In the genomic region with DNA sequence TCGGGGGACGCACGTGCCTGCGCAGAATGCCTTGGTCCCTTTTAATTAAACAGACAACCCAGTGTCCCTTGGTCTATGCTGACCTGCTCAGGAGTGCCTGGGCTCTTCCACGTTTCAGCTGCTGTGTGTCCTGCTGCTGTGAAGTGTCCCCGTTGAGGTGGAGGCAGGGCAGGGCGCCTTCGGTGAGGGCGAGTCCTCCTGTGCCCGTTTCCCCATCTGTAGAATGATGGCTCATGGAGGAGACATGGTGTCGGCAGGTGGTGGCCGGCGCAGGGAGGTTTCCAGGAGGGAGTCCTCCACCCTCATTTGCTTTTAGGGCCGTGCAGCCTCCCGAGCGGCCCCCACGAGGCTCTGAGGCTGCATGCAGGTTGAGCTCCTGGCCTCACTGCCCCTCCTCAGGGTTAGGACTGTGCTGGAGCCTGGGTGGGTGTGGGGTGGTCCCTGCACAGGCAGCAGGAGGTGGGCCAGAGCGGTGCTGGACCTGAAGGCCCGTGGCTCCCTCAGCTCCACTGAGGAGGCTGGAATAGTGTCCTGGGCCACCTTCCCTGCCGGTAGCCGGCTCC, we compare ENCODE assay signal across 6 cellular contexts. TPM values are rescaled to one million over a fixed set of nuclear protein-coding genes. Genes with fewer than 3 reads are reported as not detected.
DNase-seq lines count a peak whose midpoint lies in the region; ATAC-seq and TF ChIP-seq lines count a peak whose summit lies in the region.

No MANE protein-coding gene starts in this region.

- in situ Hi-C loops in GM13976 (cut with MboI; ENCODE audit: low sequenced_read_pairs, unreplicated experiment) = no loop called here

- H3K27me3 Mint-ChIP-seq in stimulated activated memory B cell treated with anti-CD40 and anti-IgM and Interleukin-4, amounts not matched to agents 10 μg/mL and 1 μg/mL and 100 μg/mL, for 72 hours = no peaks in the 10 kb centered on the region

- 15 to 20% methylated on average over 1 to 8 of the region's 21 CpGs for WGBS in esophagus squamous epithelium, 2 donors

- peak overlapping the region; percentile 71 for H3K4me3 Mint-ChIP-seq in stimulated activated memory B cell treated with anti-CD40 and anti-IgM and Interleukin-4, amounts not matched to agents 10 μg/mL and 1 μg/mL and 100 μg/mL, for 72 hours

- peaks cover 56 to 100% (median 91%) of the 10 kb centered on the region in 3 donors for H3K4me1 ChIP-seq in esophagus squamous epithelium

- no peaks in the 10 kb centered on the region for H3K27me3 ChIP-seq in WERI-Rb-1 (ENCODE audit: insufficient read depth, low read depth, severe bottlenecking)
- no peaks in the 10 kb centered on the region for H3K27me3 ChIP-seq in esophagus squamous epithelium

- peak overlapping the region; percentile 91 for H3K27ac Mint-ChIP-seq in stimulated activated memory B cell treated with anti-CD40 and anti-IgM and Interleukin-4, amounts not matched to agents 10 μg/mL and 1 μg/mL and 100 μg/mL, for 72 hours

- intact Hi-C loops in esophagus squamous epithelium (cut with DNase I) = no loop called here

- DNase-seq in WERI-Rb-1 (no peak), esophagus squamous epithelium (lab: John Stamatoyannopoulos, UW) (no peak), DMS153 (lab: John Stamatoyannopoulos, UW) (no peak), kidney glomerular epithelial cell (lab: John Stamatoyannopoulos, UW) (no peak), GM13976 (ENCODE audit: low spot score) (no peak)

- no peak for TF ChIP-seq POLR2A in esophagus squamous epithelium (IDR thresholded peaks at IDR 0.05)

- H3K36me3 ChIP-seq in WERI-Rb-1 (peaks cover 53% of the 10 kb centered on the region), esophagus squamous epithelium (peaks cover 0 to 40% (median 0%) of the 10 kb centered on the region in 3 donors)

- H3K9me3 ChIP-seq in WERI-Rb-1 (ENCODE audit: severe bottlenecking) = no peaks in the 10 kb centered on the region
- no peaks in the 10 kb centered on the region for H3K9me3 ChIP-seq in esophagus squamous epithelium

- TF ChIP-seq CTCF in WERI-Rb-1 (IDR thresholded peaks at IDR 0.05; ENCODE audit: low read depth, low read length) = no peak
- TF ChIP-seq CTCF in esophagus squamous epithelium (IDR thresholded peaks at IDR 0.05) = no peak
- no peak for TF ChIP-seq CTCF in GM13976 (IDR thresholded peaks at IDR 0.05; ENCODE audit: borderline replicate concordance, control extremely low read depth, extremely low read depth, insufficient read depth, missing control alignments)

- peaks cover 27% of the 10 kb centered on the region for H3K4me1 Mint-ChIP-seq in stimulated activated memory B cell treated with anti-CD40 and anti-IgM and Interleukin-4, amounts not matched to agents 10 μg/mL and 1 μg/mL and 100 μg/mL, for 72 hours

- H3K27ac ChIP-seq in WERI-Rb-1 (peak overlapping the region; percentile 40; the same call in 1 of the 2 replicates), esophagus squamous epithelium (peak overlapping the region; percentile 80 to 96 (median 88))

- H3K4me3 ChIP-seq in WERI-Rb-1 (ENCODE audit: low read depth, low read length) (no peak overlapping the region), esophagus squamous epithelium (peak overlapping the region in 2 of 4 donors; percentile 2 to 47)

- no peak for ATAC-seq in stimulated activated memory B cell treated with anti-CD40 and anti-IgM and Interleukin-4, amounts not matched to agents 10 μg/mL and 1 μg/mL and 100 μg/mL, for 72 hours

- H3K36me3 Mint-ChIP-seq in stimulated activated memory B cell treated with anti-CD40 and anti-IgM and Interleukin-4, amounts not matched to agents 10 μg/mL and 1 μg/mL and 100 μg/mL, for 72 hours = peaks cover 13% of the 10 kb centered on the region

- H3K9me3 Mint-ChIP-seq in stimulated activated memory B cell treated with anti-CD40 and anti-IgM and Interleukin-4, amounts not matched to agents 10 μg/mL and 1 μg/mL and 100 μg/mL, for 72 hours = no peaks in the 10 kb centered on the region

RNA-seq across cellular contexts. Expression of a gene that starts 8.8 kb away (rescaled TPM):
- 10 to 100 TPM; 59.3 to 68.5 (median 61.6) TPM for total RNA-seq in esophagus squamous epithelium

RNA-seq across cellular contexts. Expression of a gene that starts 23.4 kb away (rescaled TPM):
- 1 to 10 TPM in 3 of 4 donors, under 1 TPM in 1; 0.38 to 1.6 (median 1.2) TPM for total RNA-seq in esophagus squamous epithelium

RNA-seq across cellular contexts. Expression of a gene that starts 27.2 kb away (rescaled TPM):
- total RNA-seq in esophagus squamous epithelium = 100 to 1,000 TPM in 3 of 4 donors, 10 to 100 TPM in 1; 83.4 to 171 (median 132) TPM

RNA-seq across cellular contexts. Expression of a gene that starts 34.0 kb away (rescaled TPM):
- total RNA-seq in esophagus squamous epithelium = 10 to 100 TPM; 12.4 to 65.0 (median 40.4) TPM

RNA-seq across cellular contexts. Expression of a gene that starts 40.3 kb away (rescaled TPM):
- 10 to 100 TPM; 31.3 to 84.3 (median 68.3) TPM for total RNA-seq in esophagus squamous epithelium
